31 cellular contexts compared by ENCODE assay signal in genomic region chr3:152793969-152794368, GRCh38.
"Had no signal": no experiment of that assay in that cellular context is flagged by ENCODE, and none has a peak within 500 bp of the region (broad histone marks: within the 10 kb centered on the region; RNA-seq: fewer than 3 reads in every experiment).

No MANE protein-coding gene starts in this region.

- H3K27me3 ChIP-seq: adrenal gland, body of pancreas, brain microvascular endothelial cell, breast epithelium had no signal

- H3K9me3 ChIP-seq: adrenal gland, body of pancreas, breast epithelium had no signal

- H3K4me3 ChIP-seq: adrenal gland, body of pancreas, breast epithelium had no signal

- DNase-seq: activated B cell treated with CpG ODN at 0.5 μM for 24 hours; activated CD4-positive, alpha-beta memory T cell treated with anti-CD3 and anti-CD28 coated beads for 36 hours; activated CD4-positive, alpha-beta T cell treated with anti-CD3 and anti-CD28 coated beads for 4 hours; activated CD4-positive, alpha-beta T cell treated with anti-CD3 and anti-CD28 coated beads, Interleukin-2, amount 10 ng/mL, durations not matched to agents 24 days and 14 days; activated CD4-positive, alpha-beta T cell treated with anti-CD3 and anti-CD28 coated beads, Interleukin-2, amount 50 U/mL, for 1 hour; activated CD4-positive, alpha-beta T cell treated with anti-CD3 and anti-CD28 coated beads, Interleukin-2, amount 50 U/mL, for 4 hours; activated CD4-positive, CD25-positive, alpha-beta regulatory T cell treated with anti-CD3 and anti-CD28 coated beads, Interleukin-2, amount 50 U/mL, for 72 hours; activated CD8-positive, alpha-beta memory T cell treated with anti-CD3 and anti-CD28 coated beads, Interleukin-2, amount 50 U/mL, for 4 hours; activated CD8-positive, alpha-beta T cell treated with anti-CD3 and anti-CD28 coated beads for 36 hours; activated effector memory CD4-positive, alpha-beta T cell treated with anti-CD3 and anti-CD28 coated beads, Interleukin-2, amount 50 U/mL, for 16 hours; activated gamma-delta T cell treated with Interleukin-2 at 50 U/mL for 16 hours; activated naive CD4-positive, alpha-beta T cell; activated naive CD4-positive, alpha-beta T cell treated with anti-CD3 and anti-CD28 coated beads for 36 hours; activated naive CD4-positive, alpha-beta T cell treated with anti-CD3 and anti-CD28 coated beads, Interleukin-2, amount 50 U/mL, for 16 hours; activated naive CD8-positive, alpha-beta T cell treated with anti-CD3 and anti-CD28 coated beads for 36 hours; activated T-cell treated with anti-CD3 and anti-CD28 coated beads for 4 hours; activated T-cell treated with anti-CD3 and anti-CD28 coated beads, Interleukin-2, amount 50 U/mL, for 1 hour; activated T-cell treated with anti-CD3 and anti-CD28 coated beads, Interleukin-2, amount 50 U/mL, for 4 hours; activated T-cell treated with anti-CD3 and anti-CD28 coated beads, Interleukin-2, amount 50 U/mL, for 72 hours; adrenal gland; amniotic stem cell; aorta; body of pancreas; brain microvascular endothelial cell; central memory CD4-positive, alpha-beta T cell; T-helper 1 cell; T-helper 2 cell; T-helper 9 cell had no signal

- H3K27ac ChIP-seq: adrenal gland, body of pancreas, brain microvascular endothelial cell, breast epithelium had no signal

- H3K4me1 ChIP-seq: adrenal gland, body of pancreas, breast epithelium had no signal

- ATAC-seq: activated CD8-positive, alpha-beta T cell treated with anti-CD3 and anti-CD28 coated beads for 36 hours; activated naive CD4-positive, alpha-beta T cell treated with anti-CD3 and anti-CD28 coated beads, Interleukin-2, amount 50 U/mL, for 72 hours; activated T-cell treated with anti-CD3 and anti-CD28 coated beads, Interleukin-2, amount 50 U/mL, for 4 hours; activated T-cell treated with anti-CD3 and anti-CD28 coated beads, Interleukin-2, amount 50 U/mL, for 72 hours; activated T-helper 17 cell treated with anti-CD3 and anti-CD28 coated beads, Interleukin-2, amount 50 U/mL, for 72 hours; body of pancreas had no signal

- H3K36me3 ChIP-seq: adrenal gland, brain microvascular endothelial cell, breast epithelium had no signal
